1 cellular context compared by ENCODE assay signal in the genomic region with DNA sequence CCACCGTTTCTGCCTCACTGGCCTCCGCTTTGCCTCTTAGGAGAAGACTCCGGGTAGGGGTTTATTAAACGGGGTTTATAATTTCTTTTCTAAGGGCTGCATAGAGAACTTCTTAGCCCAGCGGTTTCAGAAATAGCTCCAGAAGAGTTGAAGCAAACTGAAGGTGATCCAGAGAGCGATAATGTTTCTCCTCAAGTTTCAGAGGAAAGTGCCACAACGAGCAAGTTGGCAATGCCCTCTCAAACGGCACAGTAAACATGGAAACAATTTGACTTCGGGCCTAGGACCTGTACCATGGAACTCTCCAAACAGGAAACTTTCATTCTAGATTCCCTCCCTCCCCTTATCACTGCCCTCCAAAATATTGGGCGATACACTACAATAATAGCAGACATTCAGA.
TF ChIP-seq lines count a peak whose summit lies in the region.

No MANE protein-coding gene starts in this region.

TF ChIP-seq in IMR-90, 13 proteins besides CTCF, POLR2A, EP300 and RAD21 (continued from another document):
- TF ChIP-seq, protein P1, sequence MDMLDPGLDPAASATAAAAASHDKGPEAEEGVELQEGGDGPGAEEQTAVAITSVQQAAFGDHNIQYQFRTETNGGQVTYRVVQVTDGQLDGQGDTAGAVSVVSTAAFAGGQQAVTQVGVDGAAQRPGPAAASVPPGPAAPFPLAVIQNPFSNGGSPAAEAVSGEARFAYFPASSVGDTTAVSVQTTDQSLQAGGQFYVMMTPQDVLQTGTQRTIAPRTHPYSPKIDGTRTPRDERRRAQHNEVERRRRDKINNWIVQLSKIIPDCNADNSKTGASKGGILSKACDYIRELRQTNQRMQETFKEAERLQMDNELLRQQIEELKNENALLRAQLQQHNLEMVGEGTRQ (IDR thresholded peaks at IDR 0.05; ENCODE audit: low read depth, low read length), result no peak
- no peak for TF ChIP-seq NFE2L2 (IDR thresholded peaks at IDR 0.05; ENCODE audit: low read depth, low read length)
- TF ChIP-seq FOS (IDR thresholded peaks at IDR 0.05; ENCODE audit: low read depth, low read length), result no peak
- TF ChIP-seq CHD1 (IDR thresholded peaks at IDR 0.05; ENCODE audit: low read depth, low read length), result no peak
